In genomic region chrX:150314186-150314585, GRCh38 we compare ENCODE assay signal across 23 cellular contexts. TPM values are rescaled to one million over a fixed set of nuclear protein-coding genes. Genes with fewer than 3 reads are reported as not detected.
A peak's percentile ranks its signal among the peaks of the same experiment; 100 is the strongest.
DNase-seq lines count a peak whose midpoint lies in the region; ATAC-seq and TF ChIP-seq lines count a peak whose summit lies in the region.
"Had no signal": no experiment of that assay in that cellular context is flagged by ENCODE, and none has a peak within 500 bp of the region (broad histone marks: within the 10 kb centered on the region; RNA-seq: fewer than 3 reads in every experiment).

No MANE protein-coding gene starts in this region.

- no peak for ATAC-seq in HG03565 (IDR thresholded peaks at IDR 0.05; ENCODE audit: unreplicated experiment)
- ATAC-seq: CD8-positive, alpha-beta T cell had no signal

- no peaks in the 10 kb centered on the region for H3K36me3 Mint-ChIP-seq in osteocyte (ENCODE audit: unreplicated experiment)
- H3K36me3 Mint-ChIP-seq: CD8-positive, alpha-beta T cell had no signal

- no peaks in the 10 kb centered on the region for H3K27me3 ChIP-seq in BLaER1
- H3K27me3 ChIP-seq in H7 (ENCODE audit: control insufficient read depth, insufficient read depth, low read length): no peaks in the 10 kb centered on the region
- H3K27me3 ChIP-seq: BE2C; BLaER1 treated with 17β-estradiol and CSF1 and Interleukin-3, amounts not matched to agents 10 nM and 100 nM had no signal

- H3K9me3 Mint-ChIP-seq in osteocyte (ENCODE audit: unreplicated experiment): no peaks in the 10 kb centered on the region
- H3K9me3 Mint-ChIP-seq: CD4-positive, alpha-beta T cell; CD8-positive, alpha-beta T cell had no signal

- H3K4me2 ChIP-seq in BLaER1: 0 out of 2 replicates have a peak overlapping the region, but pooled peaks have one; percentile 28
- H3K4me2 ChIP-seq: BLaER1 treated with 17β-estradiol and CSF1 and Interleukin-3, amounts not matched to agents 10 nM and 100 nM had no signal

- no peak overlapping the region for H3K9ac ChIP-seq in BLaER1
- H3K9ac ChIP-seq: BLaER1 treated with 17β-estradiol and CSF1 and Interleukin-3, amounts not matched to agents 10 nM and 100 nM had no signal

- in situ Hi-C loops in G401 (cut with HindIII; ENCODE audit: low sequenced_read_pairs): no loop called here

- H3K27me3 Mint-ChIP-seq in osteocyte (ENCODE audit: unreplicated experiment): no peaks in the 10 kb centered on the region
- H3K27me3 Mint-ChIP-seq: CD4-positive, alpha-beta T cell had no signal

- H3K4me3 ChIP-seq in BLaER1 (no peak overlapping the region), coronary artery (no peak overlapping the region), H7 (ENCODE audit: insufficient read depth, low read depth, low read length) (no peak overlapping the region)
- H3K4me3 ChIP-seq: BLaER1 treated with 17β-estradiol and CSF1 and Interleukin-3, amounts not matched to agents 10 nM and 100 nM had no signal

- DNase-seq in coronary artery (ENCODE audit: low spot score) (peak; percentile 24), islet precursor cell (peak; percentile 18), osteocyte (ENCODE audit: extremely low spot score, unreplicated experiment) (peak; percentile 42), G401 (ENCODE audit: low spot score) (no peak), H7 (no peak), NCI-H128 (lab: John Stamatoyannopoulos, UW; ENCODE audit: unreplicated experiment) (no peak)
- DNase-seq: 8988T; ACHN; BE2C; CD4-positive, alpha-beta T cell; COR-L47; DMS 273 treated with DMSO at 0.1 percent for 48 hours; DMS153; DMS53; DMS79; DND-41; EL; GF-D8 had no signal

- no peak for TF ChIP-seq CTCF in coronary artery (IDR thresholded peaks at IDR 0.05)
- no peak for TF ChIP-seq CTCF in osteocyte (IDR thresholded peaks at IDR 0.05)

- no peaks in the 10 kb centered on the region for H4K20me1 ChIP-seq in BLaER1
- H4K20me1 ChIP-seq: BLaER1 treated with 17β-estradiol and CSF1 and Interleukin-3, amounts not matched to agents 10 nM and 100 nM had no signal

- H3K9me3 ChIP-seq in BLaER1: no peaks in the 10 kb centered on the region
- H3K9me3 ChIP-seq: BE2C; BLaER1 treated with 17β-estradiol and CSF1 and Interleukin-3, amounts not matched to agents 10 nM and 100 nM had no signal

- H3K4me1 Mint-ChIP-seq in osteocyte (ENCODE audit: unreplicated experiment): no peaks in the 10 kb centered on the region

- no peaks in the 10 kb centered on the region for H3K36me3 ChIP-seq in BLaER1
- no peaks in the 10 kb centered on the region for H3K36me3 ChIP-seq in H7 (replicated peaks; ENCODE audit: control insufficient read depth, insufficient read depth, low read length)
- H3K36me3 ChIP-seq: BE2C; BLaER1 treated with 17β-estradiol and CSF1 and Interleukin-3, amounts not matched to agents 10 nM and 100 nM had no signal

- H3K27ac Mint-ChIP-seq in osteocyte (ENCODE audit: unreplicated experiment): no peak overlapping the region
- H3K27ac Mint-ChIP-seq: CD4-positive, alpha-beta T cell; CD8-positive, alpha-beta T cell had no signal

- no peak overlapping the region for H3K27ac ChIP-seq in BLaER1
- H3K27ac ChIP-seq in coronary artery: no peak overlapping the region
- H3K27ac ChIP-seq: BLaER1 treated with 17β-estradiol and CSF1 and Interleukin-3, amounts not matched to agents 10 nM and 100 nM; C4-2B had no signal

- H3K4me1 ChIP-seq in BLaER1: peaks cover 4% of the 10 kb centered on the region; the same call in 1 of the 2 replicates
- H3K4me1 ChIP-seq: BE2C had no signal

- H3K4me3 Mint-ChIP-seq in osteocyte (ENCODE audit: unreplicated experiment): no peak overlapping the region
- H3K4me3 Mint-ChIP-seq: CD4-positive, alpha-beta T cell; CD8-positive, alpha-beta T cell had no signal

RNA-seq across cellular contexts. Expression of gene MAMLD1, which starts 48.9 kb away (rescaled TPM):
- total RNA-seq in osteocyte: 13.2 and 13.4 TPM in 2 replicates
- not detected in 2 replicates for total RNA-seq in G401 (2014; rRNA removed; shearing (Covaris generic))
- total RNA-seq in H7 (2014; rRNA removed; shearing (Covaris generic)): 0.31 and 1.1 TPM in 2 replicates

Comparison
In these comparisons a context has a peak if more than half of its experiments do, and no peak if none do; other contexts are left out.
1. DNase-seq: peak in coronary artery (single experiment), islet precursor cell (single experiment) and osteocyte (single experiment); none in G401 (single experiment), H7 (single experiment) and NCI-H128 (single experiment).